ENCODE assay signal across 37 cellular contexts in the genomic region with DNA sequence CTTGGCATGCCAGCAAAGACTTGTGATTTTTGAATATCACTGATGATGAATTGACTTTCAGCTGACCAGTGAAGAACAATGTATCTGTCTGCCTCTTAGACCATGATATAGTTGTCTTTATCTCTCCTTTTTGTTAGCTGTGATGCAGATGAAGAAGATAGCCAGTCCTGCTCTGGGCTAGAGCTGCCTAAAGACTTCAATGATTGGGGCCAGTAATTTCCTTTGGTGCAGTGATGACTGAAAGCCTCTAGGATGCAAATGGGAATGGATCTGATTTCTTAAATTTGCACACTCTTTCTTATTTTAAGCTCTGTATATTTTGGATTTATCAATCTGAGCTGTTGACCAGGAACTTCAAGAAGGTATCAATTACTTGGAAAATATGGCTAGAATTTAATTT. TPM values are rescaled to one million over a fixed set of nuclear protein-coding genes. Genes with fewer than 3 reads are reported as not detected.
"Had no signal": no experiment of that assay in that cellular context is flagged by ENCODE, and none has a peak within 500 bp of the region (broad histone marks: within the 10 kb centered on the region; RNA-seq: fewer than 3 reads in every experiment).

A gene with protein sequence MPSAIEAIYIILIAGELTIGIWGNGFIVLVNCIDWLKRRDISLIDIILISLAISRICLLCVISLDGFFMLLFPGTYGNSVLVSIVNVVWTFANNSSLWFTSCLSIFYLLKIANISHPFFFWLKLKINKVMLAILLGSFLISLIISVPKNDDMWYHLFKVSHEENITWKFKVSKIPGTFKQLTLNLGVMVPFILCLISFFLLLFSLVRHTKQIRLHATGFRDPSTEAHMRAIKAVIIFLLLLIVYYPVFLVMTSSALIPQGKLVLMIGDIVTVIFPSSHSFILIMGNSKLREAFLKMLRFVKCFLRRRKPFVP (minus strand): TSS at position 101 of the 400 bp plus-strand sequence. CDS start 93 bp downstream, at position 8.

- H3K27ac ChIP-seq: KMS-11 had no signal

- H3K9me3 ChIP-seq: MG63 had no signal

- DNase-seq: Karpas-422, Kasumi-1, MG63, MM.1S, MV-4-11, NCI-H1092, NCI-H1092 treated with DMSO at 0.1 percent for 48 hours, NCI-H1105, NCI-H1105 treated with DMSO at 0.1 percent for 48 hours, NCI-H1417, NCI-H1417 treated with DMSO at 0.1 percent for 48 hours, NCI-H1436, NCI-H1436 treated with DMSO at 0.1 percent for 48 hours, NCI-H146, NCI-H1694, NCI-H1694 treated with DMSO at 0.1 percent for 48 hours, NCI-H187, NCI-H187 treated with DMSO at 0.1 percent for 48 hours, NCI-H1930, NCI-H2029, NCI-H2029 treated with DMSO at 0.1 percent for 48 hours, NCI-H2081, NCI-H2081 treated with DMSO at 0.1 percent for 48 hours, NCI-H2107, NCI-H2171, NCI-H2171 treated with DMSO at 0.1 percent for 48 hours, NCI-H2227 treated with DMSO at 0.1 percent for 48 hours, NCI-H226, NCI-H345, NCI-H446, NCI-H446 treated with DMSO at 0.1 percent for 48 hours, NCI-H510A, NCI-H510A treated with DMSO at 0.1 percent for 48 hours had no signal

- H3K27me3 ChIP-seq: MG63 had no signal

- H3K36me3 ChIP-seq: MG63 had no signal

- H3K4me3 ChIP-seq: MG63 had no signal

- H3K9ac ChIP-seq: KMS-11 had no signal

RNA-seq across cellular contexts. Expression of the gene that starts here (rescaled TPM):
- total RNA-seq: M059J, MCF 10A, NCI-H460 had no signal
